8 cellular contexts compared by ENCODE assay signal in the genomic region with DNA sequence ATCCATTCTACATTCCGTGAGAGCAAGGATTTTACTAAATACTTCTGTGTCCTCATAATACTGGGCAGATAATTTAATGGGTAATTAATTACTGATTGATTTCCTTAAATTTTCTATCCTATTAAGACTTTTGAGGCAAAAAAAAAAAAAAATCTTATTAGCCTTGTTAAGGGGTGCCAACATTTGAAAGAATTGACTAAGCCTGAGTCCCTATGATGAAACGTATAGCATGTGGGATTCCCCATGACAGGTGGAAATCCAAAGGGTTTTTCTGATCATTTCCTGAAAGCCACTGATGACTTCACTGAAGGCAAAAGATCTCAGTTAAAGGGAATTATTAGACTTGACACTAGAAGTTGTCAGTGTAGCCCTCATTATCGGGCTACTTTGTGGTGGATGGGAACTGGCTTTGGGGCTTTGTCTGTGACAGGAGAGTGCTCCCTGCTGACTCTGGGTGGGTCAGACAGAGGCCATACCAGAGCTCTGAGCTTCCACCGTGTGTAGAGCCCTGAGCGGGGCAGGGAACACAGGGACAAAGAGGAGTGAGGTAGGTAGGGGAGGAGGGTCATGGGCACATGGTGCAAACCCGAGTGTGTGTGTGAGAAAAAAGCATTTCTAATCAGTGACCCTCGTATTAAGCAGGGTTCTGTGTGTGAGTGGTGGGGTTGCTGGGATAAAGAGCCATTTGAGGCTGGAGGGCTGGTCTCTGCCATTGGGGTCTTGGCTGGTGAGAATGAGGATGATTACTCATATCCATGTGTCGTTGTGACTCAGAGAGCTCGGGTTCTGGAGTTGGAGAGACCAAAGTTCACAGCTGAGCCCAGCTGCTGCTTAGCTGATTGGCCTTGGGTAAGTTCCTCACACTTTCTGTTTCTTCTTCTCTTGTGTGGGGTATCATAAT.
DNase-seq lines count a peak whose midpoint lies in the region; ATAC-seq, FAIRE-seq and TF ChIP-seq lines count a peak whose summit lies in the region.

No MANE protein-coding gene starts in this region.

- H2BK12ac ChIP-seq in H9 (ENCODE audit: insufficient read length, low read depth, low read length), result no peak overlapping the region

- H2AK5ac ChIP-seq in H9 (ENCODE audit: insufficient read length, low read length), result no peak overlapping the region

- H3K23ac ChIP-seq in H9 (ENCODE audit: insufficient read length, low read depth, low read length), result no peak overlapping the region

- peaks cover 0 to 3% of the 10 kb centered on the region in 2 donors for H3K4me1 ChIP-seq in kidney (ENCODE audit: control insufficient read depth in 1 of 2, insufficient read depth in 1 of 2, low read depth in 1 of 2, low read length in 2 of 2)
- H3K4me1 ChIP-seq in H9 (ENCODE audit: insufficient read depth, low read length), result peaks cover 15% of the 10 kb centered on the region; the same call in 1 of the 2 replicates

- H3K27ac ChIP-seq in kidney (ENCODE audit: low read depth in 2 of 2, low read length in 2 of 2) (no peak overlapping the region), H9 (ENCODE audit: insufficient read length, low read depth, low read length) (no peak overlapping the region)

- TF ChIP-seq CTCF in activated B cell treated with CpG ODN at 0.5 μM for 24 hours (IDR thresholded peaks at IDR 0.05) (no peak), kidney (IDR thresholded peaks at IDR 0.05; ENCODE audit: borderline replicate concordance, extremely low read depth, insufficient read depth) (no peak), H9 (conservative IDR thresholded peaks at IDR 0.05) (no peak)

- H3K18ac ChIP-seq in H9 (ENCODE audit: insufficient read length, low read depth, low read length), result no peak overlapping the region

- no peaks in the 10 kb centered on the region for H3K9me3 ChIP-seq in kidney (ENCODE audit: control insufficient read depth in 1 of 2, low read length in 2 of 2)
- H3K9me3 ChIP-seq in H9 (ENCODE audit: control insufficient read depth, low read depth, low read length), result no peaks in the 10 kb centered on the region

- H3K4me3 Mint-ChIP-seq in activated CD4-positive, alpha-beta T cell treated with anti-CD3 and anti-CD28 coated beads for 36 hours, result no peak overlapping the region
- H3K4me3 Mint-ChIP-seq in activated B cell treated with CpG ODN at 0.5 μM for 24 hours, result no peak overlapping the region
- peak overlapping the region; percentile 72 for H3K4me3 Mint-ChIP-seq in natural killer cell treated with Interleukin-12 subunit alpha and Interleukin-12 subunit beta and Interleukin-15 and Interleukin-18, amount 100 ng/mL, for 72 hours
- no peak overlapping the region for H3K4me3 Mint-ChIP-seq in H9

- H4K5ac ChIP-seq in H9 (ENCODE audit: insufficient read length, low read depth, low read length), result no peak overlapping the region

- H3T11ph ChIP-seq in H9 (ENCODE audit: low read length), result no peak overlapping the region

- H3K79me2 ChIP-seq in H9 (ENCODE audit: insufficient read depth, low read length), result no peaks in the 10 kb centered on the region

- POLR2A ChIA-PET in activated CD4-positive, alpha-beta T cell treated with anti-CD3 and anti-CD28 coated beads for 36 hours (lab: Charles Lee), result no interaction called here
- POLR2A ChIA-PET in activated B cell treated with CpG ODN at 0.5 μM for 24 hours (lab: Charles Lee), result no interaction called here

- WGBS in H9 (ENCODE audit: extremely low coverage, insufficient read length, low lambda C conversion rate), result no CpG with 5 or more reads among the region's 9 CpGs

- peaks cover under 1% of the 10 kb centered on the region for H3K36me3 Mint-ChIP-seq in activated CD4-positive, alpha-beta T cell treated with anti-CD3 and anti-CD28 coated beads for 36 hours (ENCODE audit: low read depth)
- no peaks in the 10 kb centered on the region for H3K36me3 Mint-ChIP-seq in activated B cell treated with CpG ODN at 0.5 μM for 24 hours (ENCODE audit: low read depth)
- H3K36me3 Mint-ChIP-seq in natural killer cell treated with Interleukin-12 subunit alpha and Interleukin-12 subunit beta and Interleukin-15 and Interleukin-18, amount 100 ng/mL, for 72 hours, result peaks cover 2% of the 10 kb centered on the region
- peaks cover 3 to 7% (median 5%) of the 10 kb centered on the region in 3 experiments for H3K36me3 Mint-ChIP-seq in H9 (ENCODE audit: insufficient read depth in 1 of 3, low read depth in 3 of 3)

- peak; percentile 73 for ATAC-seq in activated CD4-positive, alpha-beta T cell treated with anti-CD3 and anti-CD28 coated beads for 36 hours
- ATAC-seq in HG02938 (IDR thresholded peaks at IDR 0.05; ENCODE audit: unreplicated experiment) (peak; percentile 92), activated B cell treated with CpG ODN at 0.5 μM for 24 hours (ENCODE audit: low read depth) (peak; percentile 25)
- ATAC-seq in natural killer cell treated with Interleukin-12 subunit alpha and Interleukin-12 subunit beta and Interleukin-15 and Interleukin-18, amount 100 ng/mL, for 72 hours, result peak; percentile 91 to 94

- no peak overlapping the region for H2BK15ac ChIP-seq in H9 (ENCODE audit: low read depth, low read length)

- no peak overlapping the region for H2BK5ac ChIP-seq in H9 (ENCODE audit: insufficient read length, low read length)

- no peaks in the 10 kb centered on the region for H4K20me1 ChIP-seq in H9 (ENCODE audit: control insufficient read depth, insufficient read depth, insufficient read length)

- FAIRE-seq in kidney (lab: Jason Lieb, UNC), result no peak

- CTCF ChIA-PET in activated CD4-positive, alpha-beta T cell treated with anti-CD3 and anti-CD28 coated beads for 36 hours (lab: Charles Lee), result interaction anchor here (0.5 kb wide), 1 partner anchor 190 kb away, joined by 3 read pairs; no protein-coding TSS in a partner anchor
- CTCF ChIA-PET in activated B cell treated with CpG ODN at 0.5 μM for 24 hours (lab: Charles Lee), result no interaction called here

- no peak overlapping the region for H3K4ac ChIP-seq in H9 (ENCODE audit: low read depth, low read length)

- peaks cover 1% of the 10 kb centered on the region for H3K9me3 Mint-ChIP-seq in activated CD4-positive, alpha-beta T cell treated with anti-CD3 and anti-CD28 coated beads for 36 hours (ENCODE audit: low read depth)
- peaks cover 3% of the 10 kb centered on the region for H3K9me3 Mint-ChIP-seq in activated B cell treated with CpG ODN at 0.5 μM for 24 hours
- no peaks in the 10 kb centered on the region for H3K9me3 Mint-ChIP-seq in natural killer cell treated with Interleukin-12 subunit alpha and Interleukin-12 subunit beta and Interleukin-15 and Interleukin-18, amount 100 ng/mL, for 72 hours
- peaks cover 3 to 7% of the 10 kb centered on the region in 2 experiments for H3K9me3 Mint-ChIP-seq in H9

- no peak overlapping the region for H3K9ac ChIP-seq in kidney (ENCODE audit: low read length in 2 of 2)
- no peak overlapping the region for H3K9ac ChIP-seq in H9 (ENCODE audit: extremely low read depth, insufficient read length, low read length)

- H4K8ac ChIP-seq in H9 (replicated peaks; ENCODE audit: insufficient read length, low read depth, low read length), result no peak overlapping the region

- no peak overlapping the region for H3K27ac Mint-ChIP-seq in activated CD4-positive, alpha-beta T cell treated with anti-CD3 and anti-CD28 coated beads for 36 hours
- H3K27ac Mint-ChIP-seq in activated B cell treated with CpG ODN at 0.5 μM for 24 hours (no peak overlapping the region), H9 (peak overlapping the region in 1 of 3 experiments; percentile 65; a peak in 1 of 7 replicates)
- peak overlapping the region; percentile 91 to 99 for H3K27ac Mint-ChIP-seq in natural killer cell treated with Interleukin-12 subunit alpha and Interleukin-12 subunit beta and Interleukin-15 and Interleukin-18, amount 100 ng/mL, for 72 hours

- no peak overlapping the region for H4K91ac ChIP-seq in H9 (ENCODE audit: insufficient read length, low read depth, low read length)

- H3K4me2 ChIP-seq in H9 (ENCODE audit: insufficient read depth, insufficient read length, low read length), result no peak overlapping the region

- no peaks in the 10 kb centered on the region for H3K79me1 ChIP-seq in H9 (ENCODE audit: insufficient read depth, low read depth, low read length, poor library complexity, severe bottlenecking)

- no peak overlapping the region for H3K14ac ChIP-seq in H9 (ENCODE audit: insufficient read depth, low read length)

- no peak overlapping the region for H2BK20ac ChIP-seq in H9 (ENCODE audit: low read depth, low read length, poor library complexity, severe bottlenecking)

- H3K4me3 ChIP-seq in kidney (ENCODE audit: low read length in 2 of 2), result no peak overlapping the region

- peaks cover 8% of the 10 kb centered on the region for H3K4me1 Mint-ChIP-seq in activated CD4-positive, alpha-beta T cell treated with anti-CD3 and anti-CD28 coated beads for 36 hours
- H3K4me1 Mint-ChIP-seq in activated B cell treated with CpG ODN at 0.5 μM for 24 hours (peaks cover 10% of the 10 kb centered on the region), H9 (peaks cover 35 to 53% of the 10 kb centered on the region in 2 experiments)
- peaks cover 25 to 26% of the 10 kb centered on the region in 2 donors for H3K4me1 Mint-ChIP-seq in natural killer cell treated with Interleukin-12 subunit alpha and Interleukin-12 subunit beta and Interleukin-15 and Interleukin-18, amount 100 ng/mL, for 72 hours (ENCODE audit: low read depth in 2 of 2)

- intact Hi-C loops in activated CD4-positive, alpha-beta T cell treated with anti-CD3 and anti-CD28 coated beads for 36 hours (cut with DNase I, micrococcal nuclease), result no loop called here
- intact Hi-C loops in activated B cell treated with CpG ODN at 0.5 μM for 24 hours (cut with micrococcal nuclease), result no loop called here
- intact Hi-C loops in kidney (cut with DNase I), result no loop called here

- H3K23me2 ChIP-seq in H9 (ENCODE audit: insufficient read length, low read depth, low read length, poor library complexity, severe bottlenecking), result no peaks in the 10 kb centered on the region

- DNase-seq in activated CD4-positive, alpha-beta T cell treated with anti-CD3 and anti-CD28 coated beads for 36 hours, result peak; percentile 36
- DNase-seq in activated CD4-positive, alpha-beta T cell treated with anti-CD3 and anti-CD28 coated beads for 1 hour, result no peak
- DNase-seq in activated B cell treated with CpG ODN at 0.5 μM for 24 hours, result no peak
- DNase-seq in natural killer cell treated with Interleukin-12 subunit alpha and Interleukin-12 subunit beta and Interleukin-15 and Interleukin-18, amount 100 ng/mL, for 72 hours (ENCODE audit: low spot score), result peak; percentile 75
- no peak for DNase-seq in kidney
- DNase-seq in H9, result no peak
- no peak for DNase-seq in cerebellar cortex (ENCODE audit: low spot score)

- no peak overlapping the region for H3K56ac ChIP-seq in H9 (ENCODE audit: insufficient read length, low read depth, low read length)

- no peak overlapping the region for H2AFZ ChIP-seq in H9 (ENCODE audit: low read length)

- H3K27me3 Mint-ChIP-seq in activated CD4-positive, alpha-beta T cell treated with anti-CD3 and anti-CD28 coated beads for 36 hours, result peaks cover 10% of the 10 kb centered on the region
- H3K27me3 Mint-ChIP-seq in activated B cell treated with CpG ODN at 0.5 μM for 24 hours (peaks cover 2% of the 10 kb centered on the region), H9 (ENCODE audit: low read depth) (peaks cover 21% of the 10 kb centered on the region)
- H3K27me3 Mint-ChIP-seq in natural killer cell treated with Interleukin-12 subunit alpha and Interleukin-12 subunit beta and Interleukin-15 and Interleukin-18, amount 100 ng/mL, for 72 hours, result no peaks in the 10 kb centered on the region

- no peaks in the 10 kb centered on the region for H3K36me3 ChIP-seq in kidney (ENCODE audit: control insufficient read depth in 1 of 2, insufficient read depth in 2 of 2, low read length in 2 of 2)

- no peaks in the 10 kb centered on the region for H3K27me3 ChIP-seq in H9 (ENCODE audit: insufficient read depth, low read length)

- no peak overlapping the region for H2BK120ac ChIP-seq in H9 (ENCODE audit: low read depth, low read length, poor library complexity, severe bottlenecking)

Comparison
In these comparisons a context has a peak if more than half of its experiments do, and no peak if none do; other contexts are left out.
1. DNase-seq: peak in activated CD4-positive, alpha-beta T cell treated with anti-CD3 and anti-CD28 coated beads for 36 hours (single experiment) and natural killer cell treated with Interleukin-12 subunit alpha and Interleukin-12 subunit beta and Interleukin-15 and Interleukin-18, amount 100 ng/mL, for 72 hours (single experiment); none in activated CD4-positive, alpha-beta T cell treated with anti-CD3 and anti-CD28 coated beads for 1 hour (single experiment), activated B cell treated with CpG ODN at 0.5 μM for 24 hours (single experiment), kidney (single experiment), H9 (single experiment) and cerebellar cortex (single experiment).
2. ATAC-seq: peak in every context shown above with its lines; median percentile 92 in natural killer cell treated with Interleukin-12 subunit alpha and Interleukin-12 subunit beta and Interleukin-15 and Interleukin-18, amount 100 ng/mL, for 72 hours; 92 in HG02938; 73 in activated CD4-positive, alpha-beta T cell treated with anti-CD3 and anti-CD28 coated beads for 36 hours; 25 in activated B cell treated with CpG ODN at 0.5 μM for 24 hours.
3. H3K27ac Mint-ChIP-seq: peak in natural killer cell treated with Interleukin-12 subunit alpha and Interleukin-12 subunit beta and Interleukin-15 and Interleukin-18, amount 100 ng/mL, for 72 hours (2 of 2); none in activated CD4-positive, alpha-beta T cell treated with anti-CD3 and anti-CD28 coated beads for 36 hours (single experiment) and activated B cell treated with CpG ODN at 0.5 μM for 24 hours (single experiment).